In genomic region chr2:217641987-217642386, GRCh38 we compare ENCODE assay signal across 13 cellular contexts.
"Had no signal": no experiment of that assay in that cellular context is flagged by ENCODE, and none has a peak within 500 bp of the region (broad histone marks: within the 10 kb centered on the region; RNA-seq: fewer than 3 reads in every experiment).

No MANE protein-coding gene starts in this region.

- H3K9me3 ChIP-seq: ascending aorta, heart right ventricle, upper lobe of left lung had no signal

- H3K4me3 ChIP-seq: ascending aorta, heart right ventricle, upper lobe of left lung had no signal

- DNase-seq: activated CD4-positive, alpha-beta memory T cell treated with anti-CD3 and anti-CD28 coated beads, Interleukin-2, amount 10 ng/mL, durations not matched to agents 7 days and 5 days; activated CD4-positive, alpha-beta T cell treated with anti-CD3 and anti-CD28 coated beads, Interleukin-2, amount 10 ng/mL, durations not matched to agents 24 days and 14 days; activated gamma-delta T cell; activated naive CD4-positive, alpha-beta T cell treated with anti-CD3 and anti-CD28 coated beads, Interleukin-2, amount 50 U/mL, for 16 hours; activated naive CD8-positive, alpha-beta T cell treated with anti-CD3 and anti-CD28 coated beads, Interleukin-2, amount 50 U/mL, for 24 hours; effector memory CD4-positive, alpha-beta T cell; heart right ventricle; midbrain; natural killer cell; stimulated activated CD4-positive, alpha-beta T cell treated with anti-CD3 and anti-CD28 coated beads, Interleukin-12 subunit alpha, Interleukin-12 subunit beta, amount 100 ng/mL, for 4 hours; stimulated activated CD4-positive, alpha-beta T cell treated with anti-CD3 and anti-CD28 coated beads, Interleukin-4, amount 100 ng/mL, for 4 hours; upper lobe of left lung had no signal

- H3K36me3 ChIP-seq: ascending aorta, heart right ventricle, upper lobe of left lung had no signal

- H3K27ac ChIP-seq: ascending aorta, upper lobe of left lung had no signal

- H3K27me3 ChIP-seq: ascending aorta, heart right ventricle, upper lobe of left lung had no signal
